In genomic region chr1:44219301-44219626, GRCh38 we compare ENCODE assay signal across 21 cellular contexts. TPM values are rescaled to one million over a fixed set of nuclear protein-coding genes. Genes with fewer than 3 reads are reported as not detected.
DNase-seq lines count a peak whose midpoint lies in the region; ATAC-seq and TF ChIP-seq lines count a peak whose summit lies in the region.
"Had no signal": no experiment of that assay in that cellular context is flagged by ENCODE, and none has a peak within 500 bp of the region (broad histone marks: within the 10 kb centered on the region; RNA-seq: fewer than 3 reads in every experiment).

No MANE protein-coding gene starts in this region.

- H2AFZ ChIP-seq in mesenchymal stem cell (ENCODE audit: low read depth, low read length): no peak overlapping the region
- H2AFZ ChIP-seq: GM23248 had no signal

- H3K27ac ChIP-seq in WERI-Rb-1 (peak overlapping the region; percentile 71), mesenchymal stem cell (ENCODE audit: low read length, poor library complexity, severe bottlenecking) (no peak overlapping the region), right atrium auricular region (no peak overlapping the region)
- H3K27ac ChIP-seq: A549; BLaER1 treated with 17β-estradiol and CSF1 and Interleukin-3, amounts not matched to agents 10 nM and 100 nM had no signal

- peak overlapping the region; percentile 31 for H4K8ac ChIP-seq in mesenchymal stem cell (ENCODE audit: low read length)

- no peak overlapping the region for H2BK5ac ChIP-seq in mesenchymal stem cell (ENCODE audit: low read depth, low read length, poor library complexity, severe bottlenecking)

- H4K91ac ChIP-seq in mesenchymal stem cell (ENCODE audit: low read length): no peak overlapping the region

- H2BK15ac ChIP-seq in mesenchymal stem cell (ENCODE audit: low read depth, poor library complexity, severe bottlenecking): no peak overlapping the region

- H2BK120ac ChIP-seq in mesenchymal stem cell (ENCODE audit: low read depth, low read length): no peak overlapping the region

- no peak overlapping the region for H3K14ac ChIP-seq in mesenchymal stem cell (ENCODE audit: low read length in 2 of 2)

- H3K36me3 ChIP-seq in WERI-Rb-1 (peaks cover 76% of the 10 kb centered on the region), mesenchymal stem cell (ENCODE audit: control insufficient read depth in 1 of 2, insufficient read depth in 2 of 2, low read depth in 1 of 2, low read length in 2 of 2) (peaks cover 74 to 80% of the 10 kb centered on the region in 2 experiments), right atrium auricular region (peaks cover 38% of the 10 kb centered on the region)

- no peak overlapping the region for H3K23ac ChIP-seq in mesenchymal stem cell (ENCODE audit: low read length in 2 of 2)

- H2BK12ac ChIP-seq in mesenchymal stem cell (ENCODE audit: low read length in 2 of 2): no peak overlapping the region

- DNase-seq in activated CD8-positive, alpha-beta memory T cell treated with anti-CD3 and anti-CD28 coated beads, Interleukin-2, amount 50 U/mL, for 48 hours: peak; percentile 49
- DNase-seq in activated CD8-positive, alpha-beta memory T cell treated with anti-CD3 and anti-CD28 coated beads, Interleukin-2, amount 50 U/mL, for 4 hours: no peak
- DNase-seq in WERI-Rb-1 (no peak), mesenchymal stem cell (no peak), inferior parietal cortex (ENCODE audit: extremely low spot score) (no peak), right atrium auricular region (ENCODE audit: low spot score) (no peak)
- DNase-seq: 8988T; ACHN; AML-193; BE2C; Calu3; CD4-positive, alpha-beta T cell; CD8-positive, alpha-beta memory T cell; DMS53; DMS79 treated with DMSO at 0.1 percent for 48 hours; GF-D8; GM23248; HCEC 1CT had no signal

- WGBS in mesenchymal stem cell: 99% methylated on average over 6 of the region's 6 CpGs

- peaks cover 30% of the 10 kb centered on the region for H3K4me1 ChIP-seq in mesenchymal stem cell (ENCODE audit: control insufficient read depth, insufficient read depth, low read depth, low read length)
- H3K4me1 ChIP-seq in right atrium auricular region: peaks cover 0 to 7% of the 10 kb centered on the region in 2 donors

- no peak overlapping the region for H3K9ac ChIP-seq in mesenchymal stem cell (ENCODE audit: low read length)
- H3K9ac ChIP-seq: BLaER1 treated with 17β-estradiol and CSF1 and Interleukin-3, amounts not matched to agents 10 nM and 100 nM had no signal

- H3K18ac ChIP-seq in mesenchymal stem cell (ENCODE audit: low read depth in 1 of 2, low read length in 2 of 2): no peak overlapping the region

- no peak for ATAC-seq in GM21619 (IDR thresholded peaks at IDR 0.05; ENCODE audit: unreplicated experiment)
- ATAC-seq: A549 had no signal

- no peaks in the 10 kb centered on the region for H3K27me3 ChIP-seq in WERI-Rb-1 (ENCODE audit: insufficient read depth, low read depth, severe bottlenecking)
- H3K27me3 ChIP-seq in mesenchymal stem cell (ENCODE audit: control insufficient read depth in 1 of 2, insufficient read depth in 1 of 2, low read length in 2 of 2): no peaks in the 10 kb centered on the region
- H3K27me3 ChIP-seq in right atrium auricular region: no peaks in the 10 kb centered on the region
- H3K27me3 ChIP-seq: BE2C; BLaER1 treated with 17β-estradiol and CSF1 and Interleukin-3, amounts not matched to agents 10 nM and 100 nM had no signal

- H3K4me2 ChIP-seq in mesenchymal stem cell (ENCODE audit: low read length, poor library complexity, severe bottlenecking): no peak overlapping the region
- H3K4me2 ChIP-seq: A549; BLaER1 treated with 17β-estradiol and CSF1 and Interleukin-3, amounts not matched to agents 10 nM and 100 nM had no signal

- H3K9me3 ChIP-seq in WERI-Rb-1 (ENCODE audit: severe bottlenecking) (no peaks in the 10 kb centered on the region), mesenchymal stem cell (ENCODE audit: control insufficient read depth, low read length) (no peaks in the 10 kb centered on the region), right atrium auricular region (no peaks in the 10 kb centered on the region)
- H3K9me3 ChIP-seq: A549; BE2C; BLaER1 treated with 17β-estradiol and CSF1 and Interleukin-3, amounts not matched to agents 10 nM and 100 nM had no signal

- no peak overlapping the region for H3K4ac ChIP-seq in mesenchymal stem cell (ENCODE audit: low read depth in 1 of 2, low read length in 2 of 2)

- no peak for TF ChIP-seq CTCF in WERI-Rb-1 (IDR thresholded peaks at IDR 0.05; ENCODE audit: low read depth, low read length)
- no peak for TF ChIP-seq CTCF in right atrium auricular region (IDR thresholded peaks at IDR 0.05)

- peaks cover 24% of the 10 kb centered on the region for H3K79me1 ChIP-seq in mesenchymal stem cell (replicated peaks; ENCODE audit: low read length, poor library complexity, severe bottlenecking)

- no peak overlapping the region for H2AK5ac ChIP-seq in mesenchymal stem cell (ENCODE audit: low read length, severe bottlenecking)

- H3K4me3 ChIP-seq in WERI-Rb-1 (ENCODE audit: low read depth, low read length) (no peak overlapping the region), mesenchymal stem cell (ENCODE audit: insufficient read depth in 1 of 2, low read depth in 1 of 2, low read length in 2 of 2) (no peak overlapping the region), right atrium auricular region (no peak overlapping the region)
- H3K4me3 ChIP-seq: A549; BLaER1 treated with 17β-estradiol and CSF1 and Interleukin-3, amounts not matched to agents 10 nM and 100 nM; GM23248 had no signal

RNA-seq across cellular contexts. Expression of gene DMAP1, which starts 6.0 kb away (rescaled TPM):
- polyA plus RNA-seq in mesenchymal stem cell (2013, experiment 1 of 2): 18.5 TPM
- 18.4 TPM for polyA plus RNA-seq in mesenchymal stem cell (2013, experiment 2 of 2)
- 10 to 100 TPM; 23.0 to 32.1 TPM for total RNA-seq in right atrium auricular region
